ENCODE assay signal across 11 cellular contexts in the genomic region with DNA sequence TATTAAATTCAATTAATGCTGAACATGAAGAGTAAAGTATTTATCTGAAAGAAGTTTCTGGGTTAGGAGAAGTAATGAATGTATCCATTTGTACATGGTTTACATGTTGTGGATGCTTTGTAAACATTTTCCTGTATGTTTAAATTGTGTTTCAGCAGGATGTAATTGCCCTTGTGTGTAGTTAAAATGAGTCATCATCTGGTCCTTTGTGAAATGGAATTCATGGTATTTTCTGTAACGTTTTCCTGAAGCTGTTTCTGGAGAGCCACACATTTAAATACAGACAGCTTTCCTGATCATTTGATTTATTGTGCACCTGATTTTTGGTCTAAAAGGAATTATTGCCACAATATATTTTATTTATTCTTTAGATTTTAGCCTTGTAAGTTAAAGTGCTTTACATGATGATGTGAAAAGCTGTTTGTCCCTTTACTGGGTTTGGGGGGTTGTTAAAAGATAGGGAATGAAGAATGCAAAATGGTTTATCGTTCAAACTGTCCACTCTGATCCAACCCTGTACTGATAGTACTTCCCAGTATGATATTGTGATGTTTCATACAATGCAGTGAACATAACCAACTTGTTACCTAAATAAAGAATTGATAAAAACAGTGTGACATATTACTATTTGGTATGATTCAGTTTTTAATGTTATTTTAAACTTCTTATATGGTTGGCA. TPM values are rescaled to one million over a fixed set of nuclear protein-coding genes. Genes with fewer than 3 reads are reported as not detected.
DNase-seq lines count a peak whose midpoint lies in the region; ATAC-seq, FAIRE-seq and TF ChIP-seq lines count a peak whose summit lies in the region.
"Had no signal": no experiment of that assay in that cellular context is flagged by ENCODE, and none has a peak within 500 bp of the region (broad histone marks: within the 10 kb centered on the region; RNA-seq: fewer than 3 reads in every experiment).

No MANE protein-coding gene starts in this region.

- DNase-seq in 8988T (peak; percentile 20), GM23338 (ENCODE audit: low spot score) (peak; percentile 72), RCC 7860 (ENCODE audit: low spot score) (peak; percentile 71), fibroblast of peridontal ligament (ENCODE audit: extremely low read depth) (peak; percentile 73)
- no peak for DNase-seq in activated CD4-positive, alpha-beta T cell treated with anti-CD3 and anti-CD28 coated beads, Interleukin-2, amount 50 U/mL, for 48 hours
- DNase-seq in stimulated activated CD4-positive, alpha-beta T cell treated with anti-CD3 and anti-CD28 coated beads, Interleukin-12 subunit alpha, Interleukin-12 subunit beta, amount 100 ng/mL, for 4 hours, result no peak
- DNase-seq: activated gamma-delta T cell treated with Interleukin-2 at 50 U/mL for 16 hours; CD4-positive, CD25-positive, alpha-beta regulatory T cell had no signal

- no peaks in the 10 kb centered on the region for H3K9me3 Mint-ChIP-seq in GM23338
- H3K9me3 Mint-ChIP-seq: CD4-positive, CD25-positive, alpha-beta regulatory T cell had no signal

- no peaks in the 10 kb centered on the region for H4K20me1 ChIP-seq in GM23338 (replicated peaks; ENCODE audit: insufficient read depth)

- H3K27me3 ChIP-seq in GM23338 (ENCODE audit: insufficient read depth), result no peaks in the 10 kb centered on the region

- H3K27ac Mint-ChIP-seq in GM23338, result peak overlapping the region; percentile 79

- no peaks in the 10 kb centered on the region; the same call in 1 of the 2 replicates for H3K79me2 ChIP-seq in GM23338 (replicated peaks; ENCODE audit: insufficient read depth)

- H3K4me3 Mint-ChIP-seq in GM23338, result peak overlapping the region; percentile 15; the same call in 1 of the 3 replicates

- no peak overlapping the region for H2AFZ ChIP-seq in GM23338

- peaks cover 38% of the 10 kb centered on the region for H3K4me1 Mint-ChIP-seq in GM23338

- peak; percentile 89 for FAIRE-seq in RCC 7860 (lab: Jason Lieb, UNC)

- H3K27me3 Mint-ChIP-seq in GM23338 (ENCODE audit: insufficient read depth, low read depth, poor library complexity), result peaks cover 5% of the 10 kb centered on the region
- H3K27me3 Mint-ChIP-seq: CD4-positive, CD25-positive, alpha-beta regulatory T cell had no signal

- no peaks in the 10 kb centered on the region for H3K9me2 ChIP-seq in GM23338 (ENCODE audit: insufficient read depth)

- H3K4me1 ChIP-seq in GM23338 (ENCODE audit: insufficient read depth), result peaks cover 31% of the 10 kb centered on the region

- peaks cover 17% of the 10 kb centered on the region; the same call in 2 of the 3 replicates for H3K36me3 Mint-ChIP-seq in GM23338 (ENCODE audit: low read depth)
- H3K36me3 Mint-ChIP-seq: CD4-positive, CD25-positive, alpha-beta regulatory T cell had no signal

- no peak for TF ChIP-seq CTCF in GM23338 (conservative IDR thresholded peaks at IDR 0.05; ENCODE audit: low read depth in 2 of 2)

- no peaks in the 10 kb centered on the region for H3K36me3 ChIP-seq in GM23338 (ENCODE audit: insufficient read depth)

- H3K27ac ChIP-seq in GM23338 (ENCODE audit: low read depth), result peak overlapping the region; percentile 58

- no peaks in the 10 kb centered on the region for H3F3A ChIP-seq in GM23338 (replicated peaks; ENCODE audit: low read depth)

- ATAC-seq in GM23338, result peak; percentile 28
- ATAC-seq in GM21576 (IDR thresholded peaks at IDR 0.05; ENCODE audit: unreplicated experiment), result no peak
- no peak for ATAC-seq in HG02798 (IDR thresholded peaks at IDR 0.05; ENCODE audit: poor library complexity, unreplicated experiment)

- H3K4me3 ChIP-seq in GM23338, result no peak overlapping the region

- H3K4me2 ChIP-seq in GM23338, result peak overlapping the region; percentile 22; the same call in 1 of the 2 replicates

TF ChIP-seq in GM23338, 12 proteins besides CTCF, POLR2A, EP300 and RAD21:
- TF ChIP-seq NANOG (IDR thresholded peaks at IDR 0.05; ENCODE audit: borderline replicate concordance), result peak; percentile 49
- TF ChIP-seq, protein P1, sequence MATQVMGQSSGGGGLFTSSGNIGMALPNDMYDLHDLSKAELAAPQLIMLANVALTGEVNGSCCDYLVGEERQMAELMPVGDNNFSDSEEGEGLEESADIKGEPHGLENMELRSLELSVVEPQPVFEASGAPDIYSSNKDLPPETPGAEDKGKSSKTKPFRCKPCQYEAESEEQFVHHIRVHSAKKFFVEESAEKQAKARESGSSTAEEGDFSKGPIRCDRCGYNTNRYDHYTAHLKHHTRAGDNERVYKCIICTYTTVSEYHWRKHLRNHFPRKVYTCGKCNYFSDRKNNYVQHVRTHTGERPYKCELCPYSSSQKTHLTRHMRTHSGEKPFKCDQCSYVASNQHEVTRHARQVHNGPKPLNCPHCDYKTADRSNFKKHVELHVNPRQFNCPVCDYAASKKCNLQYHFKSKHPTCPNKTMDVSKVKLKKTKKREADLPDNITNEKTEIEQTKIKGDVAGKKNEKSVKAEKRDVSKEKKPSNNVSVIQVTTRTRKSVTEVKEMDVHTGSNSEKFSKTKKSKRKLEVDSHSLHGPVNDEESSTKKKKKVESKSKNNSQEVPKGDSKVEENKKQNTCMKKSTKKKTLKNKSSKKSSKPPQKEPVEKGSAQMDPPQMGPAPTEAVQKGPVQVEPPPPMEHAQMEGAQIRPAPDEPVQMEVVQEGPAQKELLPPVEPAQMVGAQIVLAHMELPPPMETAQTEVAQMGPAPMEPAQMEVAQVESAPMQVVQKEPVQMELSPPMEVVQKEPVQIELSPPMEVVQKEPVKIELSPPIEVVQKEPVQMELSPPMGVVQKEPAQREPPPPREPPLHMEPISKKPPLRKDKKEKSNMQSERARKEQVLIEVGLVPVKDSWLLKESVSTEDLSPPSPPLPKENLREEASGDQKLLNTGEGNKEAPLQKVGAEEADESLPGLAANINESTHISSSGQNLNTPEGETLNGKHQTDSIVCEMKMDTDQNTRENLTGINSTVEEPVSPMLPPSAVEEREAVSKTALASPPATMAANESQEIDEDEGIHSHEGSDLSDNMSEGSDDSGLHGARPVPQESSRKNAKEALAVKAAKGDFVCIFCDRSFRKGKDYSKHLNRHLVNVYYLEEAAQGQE (IDR thresholded peaks at IDR 0.05; ENCODE audit: unreplicated experiment), result no peak

RNA-seq across cellular contexts. Expression of a gene that starts 41.7 kb away (rescaled TPM):
- 0.19 and 1.0 TPM in 2 replicates for total RNA-seq in GM23338 (2014; rRNA removed; shearing (Covaris generic))
- polyA plus RNA-seq in GM23338 (2016; fragmentation: Nextera tagmentation; extraction: Ambion mirVana), result 0.42 and 0.70 TPM in 2 replicates
- total RNA-seq: skeletal muscle tissue had no signal

Comparison
In these comparisons a context has a peak if more than half of its experiments do, and no peak if none do; other contexts are left out.
1. DNase-seq: peak in 8988T (single experiment), GM23338 (single experiment), RCC 7860 (single experiment) and fibroblast of peridontal ligament (single experiment); none in activated CD4-positive, alpha-beta T cell treated with anti-CD3 and anti-CD28 coated beads, Interleukin-2, amount 50 U/mL, for 48 hours (0 of 2) and stimulated activated CD4-positive, alpha-beta T cell treated with anti-CD3 and anti-CD28 coated beads, Interleukin-12 subunit alpha, Interleukin-12 subunit beta, amount 100 ng/mL, for 4 hours (single experiment).